Comparison of ENCODE assay signal across 28 cellular contexts in the genomic region with DNA sequence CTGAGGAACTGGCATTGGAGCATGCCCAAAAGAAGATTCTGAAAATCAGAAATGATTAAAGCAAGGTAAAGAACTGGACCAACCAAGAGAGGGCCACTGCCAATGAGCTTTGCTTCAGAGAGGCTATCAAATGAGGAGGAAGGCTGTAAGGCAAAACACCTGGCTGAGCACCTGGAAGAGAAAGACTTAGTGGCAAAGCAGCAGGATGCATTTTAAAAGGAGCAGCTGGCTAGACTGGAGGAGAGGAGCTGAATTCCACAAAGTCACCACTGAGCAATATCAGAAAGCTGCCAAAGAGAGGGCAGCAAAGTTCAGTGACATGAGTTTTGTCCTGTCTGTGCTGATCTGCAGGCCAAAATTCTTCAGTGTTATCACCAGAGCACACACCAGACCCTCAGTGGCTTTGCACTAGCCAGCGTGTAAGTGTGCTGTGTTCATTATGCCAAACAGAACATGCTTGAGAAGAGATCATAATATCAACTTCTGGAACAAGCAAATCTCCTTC.
DNase-seq lines count a peak whose midpoint lies in the region; FAIRE-seq lines count a peak whose summit lies in the region.
"Had no signal": no experiment of that assay in that cellular context is flagged by ENCODE, and none has a peak within 500 bp of the region (broad histone marks: within the 10 kb centered on the region; RNA-seq: fewer than 3 reads in every experiment).

No MANE protein-coding gene starts in this region.

- peaks cover 5% of the 10 kb centered on the region; the same call in 1 of the 2 replicates for H3K9me3 ChIP-seq in HUES48 (ENCODE audit: control insufficient read depth, insufficient read depth, low read length)
- H3K9me3 ChIP-seq: BLaER1 treated with 17β-estradiol and CSF1 and Interleukin-3, amounts not matched to agents 10 nM and 100 nM; ovary; upper lobe of left lung had no signal

- no peaks in the 10 kb centered on the region for H3K36me3 ChIP-seq in HUES48 (ENCODE audit: control insufficient read depth, insufficient read depth, low read length)
- H3K36me3 ChIP-seq: BLaER1 treated with 17β-estradiol and CSF1 and Interleukin-3, amounts not matched to agents 10 nM and 100 nM; ovary; upper lobe of left lung had no signal

- FAIRE-seq in RCC 7860 (lab: Jason Lieb, UNC): no peak
- FAIRE-seq: G401.6 had no signal

- H3K27ac ChIP-seq in HUES48 (ENCODE audit: low read depth, low read length): peak overlapping the region; percentile 70
- H3K27ac ChIP-seq: 22Rv1; BLaER1 treated with 17β-estradiol and CSF1 and Interleukin-3, amounts not matched to agents 10 nM and 100 nM; ovary; skin epidermis; upper lobe of left lung had no signal

- H3K4me3 ChIP-seq in HUES48 (ENCODE audit: low read depth, low read length): no peak overlapping the region
- H3K4me3 ChIP-seq: BLaER1 treated with 17β-estradiol and CSF1 and Interleukin-3, amounts not matched to agents 10 nM and 100 nM; ovary; skin epidermis; upper lobe of left lung had no signal

- no peak overlapping the region for H3K9ac ChIP-seq in HUES48 (ENCODE audit: low read depth, low read length)
- H3K9ac ChIP-seq: BLaER1 treated with 17β-estradiol and CSF1 and Interleukin-3, amounts not matched to agents 10 nM and 100 nM had no signal

- DNase-seq in NCI-H1417 (lab: John Stamatoyannopoulos, UW) (peak; percentile 43 to 87 (median 68)), NCI-H1417 treated with DMSO at 0.1 percent for 48 hours (lab: John Stamatoyannopoulos, UW) (no peak), OCI-M1 (lab: John Stamatoyannopoulos, UW) (peak; percentile 74), iPS-NIHi7 (ENCODE audit: extremely low spot score) (peak; percentile 20), RCC 7860 (ENCODE audit: low spot score) (no peak), NOMO-1 treated with DMSO at 0.1 percent for 48 hours (lab: John Stamatoyannopoulos, UW; ENCODE audit: unreplicated experiment) (no peak), NK-92 (lab: John Stamatoyannopoulos, UW; ENCODE audit: unreplicated experiment) (no peak)
- DNase-seq: activated CD4-positive, alpha-beta memory T cell treated with anti-CD3 and anti-CD28 coated beads, Interleukin-2, amount 10 ng/mL, durations not matched to agents 7 days and 5 days; activated CD4-positive, alpha-beta T cell treated with anti-CD3 and anti-CD28 coated beads for 1 hour; activated CD8-positive, alpha-beta memory T cell treated with anti-CD3 and anti-CD28 coated beads, Interleukin-2, amount 50 U/mL, for 4 hours; activated naive CD4-positive, alpha-beta T cell treated with anti-CD3 and anti-CD28 coated beads for 36 hours; COR-L47; DMS53; effector memory CD8-positive, alpha-beta T cell; foreskin fibroblast; head of caudate nucleus; MV-4-11; NCI-H1694 treated with DMSO at 0.1 percent for 48 hours; ovary; SHP77; stimulated activated naive CD4-positive, alpha-beta T cell; T-helper 2 cell; upper lobe of left lung had no signal

- peaks cover 48% of the 10 kb centered on the region for H3K4me1 ChIP-seq in HUES48 (ENCODE audit: control insufficient read depth, insufficient read depth, low read length)
- H3K4me1 ChIP-seq: BLaER1 treated with 17β-estradiol and CSF1 and Interleukin-3, amounts not matched to agents 10 nM and 100 nM; upper lobe of left lung had no signal

- H3K27me3 ChIP-seq in HUES48 (ENCODE audit: control insufficient read depth, insufficient read depth, low read length): no peaks in the 10 kb centered on the region
- H3K27me3 ChIP-seq: BLaER1 treated with 17β-estradiol and CSF1 and Interleukin-3, amounts not matched to agents 10 nM and 100 nM; ovary; upper lobe of left lung had no signal

Comparison
In these comparisons a context has a peak if more than half of its experiments do, and no peak if none do; other contexts are left out.
1. DNase-seq: peak in NCI-H1417 (3 of 3), OCI-M1 (single experiment) and iPS-NIHi7 (single experiment); none in NCI-H1417 treated with DMSO at 0.1 percent for 48 hours (single experiment), RCC 7860 (single experiment), NOMO-1 treated with DMSO at 0.1 percent for 48 hours (single experiment) and NK-92 (single experiment).